Comparison of ENCODE assay signal across 18 cellular contexts in the genomic region with DNA sequence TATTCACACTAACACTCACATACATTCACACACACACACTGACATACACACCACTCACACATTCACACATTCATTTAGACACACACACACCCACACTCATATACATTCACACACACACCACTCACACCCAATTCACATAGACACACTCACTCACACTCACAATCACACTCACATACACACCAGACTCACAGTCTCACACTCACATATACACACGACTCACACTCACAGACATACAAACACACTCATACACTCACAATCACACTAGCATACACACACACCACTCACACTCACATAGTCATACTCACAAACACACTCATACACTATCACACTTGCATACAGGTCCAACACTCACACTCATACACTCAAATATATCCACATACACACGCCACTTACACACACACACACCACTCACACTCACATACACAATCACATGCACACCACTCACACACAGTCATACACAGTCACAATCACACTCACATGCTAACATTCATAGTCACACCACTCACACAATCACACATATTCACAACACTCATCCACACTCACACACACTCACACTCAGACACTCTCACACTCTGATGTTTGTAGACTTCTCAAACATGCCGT.
A peak's percentile ranks its signal among the peaks of the same experiment; 100 is the strongest.
DNase-seq lines count a peak whose midpoint lies in the region; ATAC-seq, FAIRE-seq and TF ChIP-seq lines count a peak whose summit lies in the region.
"Had no signal": no experiment of that assay in that cellular context is flagged by ENCODE, and none has a peak within 500 bp of the region (broad histone marks: within the 10 kb centered on the region; RNA-seq: fewer than 3 reads in every experiment).

No MANE protein-coding gene starts in this region.

- no peak overlapping the region for H3K4me2 ChIP-seq in K562 (ENCODE audit: insufficient read depth, low read length)

- in situ Hi-C loops in K562 (cut with MboI), result no loop called here

- no peak overlapping the region for H3K9ac ChIP-seq in K562 (ENCODE audit: insufficient read depth in 1 of 2, low read depth in 2 of 2, low read length in 2 of 2)

- no peak overlapping the region for H3K4me3 ChIP-seq in HEK293 (ENCODE audit: low read depth, low read length)
- no peak overlapping the region for H3K4me3 ChIP-seq in K562
- peak overlapping the region; percentile 8 for H3K4me3 ChIP-seq in lung

- no peaks in the 10 kb centered on the region for H3K9me3 ChIP-seq in HEK293 (ENCODE audit: control insufficient read depth, insufficient read depth, low read depth, low read length)
- no peaks in the 10 kb centered on the region for H3K9me3 ChIP-seq in K562 (replicated peaks; ENCODE audit: control insufficient read depth, insufficient read depth, low read depth, low read length)
- no peaks in the 10 kb centered on the region for H3K9me3 ChIP-seq in lung (ENCODE audit: control insufficient read depth in 2 of 2, insufficient read depth in 1 of 2, low read length in 1 of 2)

- TF ChIP-seq CTCF in HEK293 (tag by site-specific recombination; IDR thresholded peaks at IDR 0.05) (no peak), K562 (IDR thresholded peaks at IDR 0.05 in 2 of 3, conservative IDR thresholded peaks at IDR 0.05 in 1 of 3; ENCODE audit: insufficient read depth in 2 of 3, low read depth in 1 of 3, low read length in 3 of 3) (no peak), lung (IDR thresholded peaks at IDR 0.05; ENCODE audit: control extremely low read depth, extremely low read depth) (no peak)

- WGBS in K562 (ENCODE audit: insufficient coverage, low coverage, missing lambda C conversion rate), result 32% methylated on average over 3 of the region's 3 CpGs
- WGBS in lung, 2 donors, result 77 to 85% methylated on average over 3 of the region's 3 CpGs

- H4K20me1 ChIP-seq in K562 (replicated peaks; ENCODE audit: control insufficient read depth, insufficient read depth, low read length), result no peaks in the 10 kb centered on the region

- H3K9me1 ChIP-seq in K562 (ENCODE audit: control insufficient read depth, insufficient read depth, low read length), result no peaks in the 10 kb centered on the region

- DNase-seq in HTR-8/SVneo (ENCODE audit: insufficient read length, low spot score), result no peak
- DNase-seq in K562 (ENCODE audit: extremely low read depth in 1 of 4, low spot score in 3 of 4), result no peak
- no peak for DNase-seq in lung (ENCODE audit: low spot score)
- DNase-seq in putamen (ENCODE audit: low spot score), result no peak
- no peak for DNase-seq in NAMALWA (ENCODE audit: low spot score)
- DNase-seq: C1 segment of cervical spinal cord; Calu3; CD4-positive, alpha-beta memory T cell; COR-L47; DMS53; DMS79 treated with DMSO at 0.1 percent for 48 hours; GF-D8; GOT3; H7; HCEC 1CT had no signal

- H3K4me1 ChIP-seq in HEK293 (ENCODE audit: control insufficient read depth, insufficient read depth, low read length) (no peaks in the 10 kb centered on the region), K562 (replicated peaks in 1 of 2; ENCODE audit: control insufficient read depth in 2 of 2, insufficient read depth in 2 of 2, low read length in 2 of 2) (no peaks in the 10 kb centered on the region; a peak in 1 of 5 replicates), lung (ENCODE audit: control insufficient read depth in 2 of 2, insufficient read depth in 2 of 2, low read length in 2 of 2) (no peaks in the 10 kb centered on the region)

- H3K27me3 ChIP-seq in K562 (ENCODE audit: control insufficient read depth in 2 of 2, insufficient read depth in 2 of 2, low read length in 2 of 2) (peaks cover 0 to 4% of the 10 kb centered on the region in 2 experiments; a peak in 1 of 5 replicates), lung (ENCODE audit: control insufficient read depth, insufficient read depth) (no peaks in the 10 kb centered on the region)

- TF ChIP-seq EP300 in K562 (IDR thresholded peaks at IDR 0.05; ENCODE audit: low read length), result no peak

- no peak overlapping the region for H2AFZ ChIP-seq in K562 (ENCODE audit: low read depth, low read length)

- no peak for TF ChIP-seq POLR2A in K562 (conservative IDR thresholded peaks at IDR 0.05)

- POLR2A ChIA-PET in HEK293 (lab: Yijun Ruan, JAX) (interaction anchor here (0.6 kb wide), 1 partner anchor 313 kb away, joined by 7 read pairs; a partner anchor contains a TSS), K562 (lab: Yijun Ruan, JAX) (no interaction called here)

- BruUV-seq in K562 (replicated peaks; lab: Mats Ljungman, UMichigan), result no TSS peak

- FAIRE-seq in HTR-8/SVneo (lab: Jason Lieb, UNC), result peak; percentile 97
- peak; percentile 32 for FAIRE-seq in K562 (lab: Jason Lieb, UNC)
- FAIRE-seq: GM12892 had no signal

- H3K27ac ChIP-seq in HEK293 (ENCODE audit: extremely low read depth, low read depth, low read length) (no peak overlapping the region), K562 (ENCODE audit: extremely low read depth, low read depth, low read length) (no peak overlapping the region), lung (ENCODE audit: low read depth in 1 of 2, low read length in 1 of 2) (no peak overlapping the region)

- no peak for TF ChIP-seq RAD21 in K562 (CRISPR knock-in tag; conservative IDR thresholded peaks at IDR 0.05 in 1 of 2, IDR thresholded peaks at IDR 0.05 in 1 of 2)

- H3K79me2 ChIP-seq in K562 (ENCODE audit: control insufficient read depth, insufficient read depth, low read length), result no peaks in the 10 kb centered on the region

- H3K36me3 ChIP-seq in HEK293 (ENCODE audit: control insufficient read depth in 2 of 2, insufficient read depth in 1 of 2, low read length in 2 of 2), result no peaks in the 10 kb centered on the region
- no peaks in the 10 kb centered on the region for H3K36me3 ChIP-seq in K562 (ENCODE audit: control insufficient read depth, insufficient read depth, low read length)
- H3K36me3 ChIP-seq in lung (ENCODE audit: control insufficient read depth in 2 of 2, insufficient read depth in 2 of 2, low read length in 2 of 2), result no peaks in the 10 kb centered on the region

- intact Hi-C loops in K562 (cut with micrococcal nuclease), result no loop called here

- ATAC-seq in K562 (no peak), lung (ENCODE audit: insufficient read depth, low FRiP score) (no peak), HG03175 (IDR thresholded peaks at IDR 0.05; ENCODE audit: unreplicated experiment) (no peak)

- CTCF ChIA-PET in HEK293 (lab: Yijun Ruan, JAX) (interaction anchor here (0.8 kb wide), 1 partner anchor 12 kb away, joined by 3 read pairs; no protein-coding TSS in a partner anchor), K562 (lab: Yijun Ruan, JAX; ENCODE audit: low intra/inter-chr PET ratio) (no interaction called here)

TF ChIP-seq in HEK293, 187 proteins besides CTCF, POLR2A, EP300 and RAD21 (continues in another document):
- TF ChIP-seq ZNF561 (tag by site-specific recombination; IDR thresholded peaks at IDR 0.05; ENCODE audit: borderline replicate concordance) (no peak), ZNF311 (tag by site-specific recombination; IDR thresholded peaks at IDR 0.05; ENCODE audit: borderline replicate concordance) (peak; percentile 21; the same call in 1 of the 2 replicates), BCL11B (tag by site-specific recombination; IDR thresholded peaks at IDR 0.05; ENCODE audit: low read depth) (no peak), IKZF3 (tag by site-specific recombination; IDR thresholded peaks at IDR 0.05) (no peak)
- TF ChIP-seq, protein P1, sequence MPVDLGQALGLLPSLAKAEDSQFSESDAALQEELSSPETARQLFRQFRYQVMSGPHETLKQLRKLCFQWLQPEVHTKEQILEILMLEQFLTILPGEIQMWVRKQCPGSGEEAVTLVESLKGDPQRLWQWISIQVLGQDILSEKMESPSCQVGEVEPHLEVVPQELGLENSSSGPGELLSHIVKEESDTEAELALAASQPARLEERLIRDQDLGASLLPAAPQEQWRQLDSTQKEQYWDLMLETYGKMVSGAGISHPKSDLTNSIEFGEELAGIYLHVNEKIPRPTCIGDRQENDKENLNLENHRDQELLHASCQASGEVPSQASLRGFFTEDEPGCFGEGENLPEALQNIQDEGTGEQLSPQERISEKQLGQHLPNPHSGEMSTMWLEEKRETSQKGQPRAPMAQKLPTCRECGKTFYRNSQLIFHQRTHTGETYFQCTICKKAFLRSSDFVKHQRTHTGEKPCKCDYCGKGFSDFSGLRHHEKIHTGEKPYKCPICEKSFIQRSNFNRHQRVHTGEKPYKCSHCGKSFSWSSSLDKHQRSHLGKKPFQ (tag by site-specific recombination; IDR thresholded peaks at IDR 0.05), result peak; percentile 96

TF ChIP-seq in K562, 482 proteins besides CTCF, POLR2A, EP300 and RAD21:
- TF ChIP-seq KLF6 (CRISPR knock-in tag; IDR thresholded peaks at IDR 0.05; ENCODE audit: borderline replicate concordance) (no peak), ZNF408 (CRISPR knock-in tag; IDR thresholded peaks at IDR 0.05; ENCODE audit: low read depth) (no peak), ZNF354B (CRISPR knock-in tag; IDR thresholded peaks at IDR 0.05) (no peak), ZNF785 (CRISPR knock-in tag; IDR thresholded peaks at IDR 0.05) (no peak), PHTF2 (CRISPR knock-in tag; IDR thresholded peaks at IDR 0.05) (no peak), MTF1 (CRISPR knock-in tag; IDR thresholded peaks at IDR 0.05; ENCODE audit: borderline replicate concordance) (no peak), ZNF668 (CRISPR knock-in tag; IDR thresholded peaks at IDR 0.05) (no peak), PHB (CRISPR knock-in tag; IDR thresholded peaks at IDR 0.05) (no peak), MYBL2 (IDR thresholded peaks at IDR 0.05; ENCODE audit: low read depth) (no peak), MYBL2 (CRISPR knock-in tag; IDR thresholded peaks at IDR 0.05; ENCODE audit: borderline replicate concordance) (no peak)
- TF ChIP-seq, protein P2, sequence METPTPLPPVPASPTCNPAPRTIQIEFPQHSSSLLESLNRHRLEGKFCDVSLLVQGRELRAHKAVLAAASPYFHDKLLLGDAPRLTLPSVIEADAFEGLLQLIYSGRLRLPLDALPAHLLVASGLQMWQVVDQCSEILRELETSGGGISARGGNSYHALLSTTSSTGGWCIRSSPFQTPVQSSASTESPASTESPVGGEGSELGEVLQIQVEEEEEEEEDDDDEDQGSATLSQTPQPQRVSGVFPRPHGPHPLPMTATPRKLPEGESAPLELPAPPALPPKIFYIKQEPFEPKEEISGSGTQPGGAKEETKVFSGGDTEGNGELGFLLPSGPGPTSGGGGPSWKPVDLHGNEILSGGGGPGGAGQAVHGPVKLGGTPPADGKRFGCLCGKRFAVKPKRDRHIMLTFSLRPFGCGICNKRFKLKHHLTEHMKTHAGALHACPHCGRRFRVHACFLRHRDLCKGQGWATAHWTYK (CRISPR knock-in tag; IDR thresholded peaks at IDR 0.05), result no peak
- TF ChIP-seq, protein P3, sequence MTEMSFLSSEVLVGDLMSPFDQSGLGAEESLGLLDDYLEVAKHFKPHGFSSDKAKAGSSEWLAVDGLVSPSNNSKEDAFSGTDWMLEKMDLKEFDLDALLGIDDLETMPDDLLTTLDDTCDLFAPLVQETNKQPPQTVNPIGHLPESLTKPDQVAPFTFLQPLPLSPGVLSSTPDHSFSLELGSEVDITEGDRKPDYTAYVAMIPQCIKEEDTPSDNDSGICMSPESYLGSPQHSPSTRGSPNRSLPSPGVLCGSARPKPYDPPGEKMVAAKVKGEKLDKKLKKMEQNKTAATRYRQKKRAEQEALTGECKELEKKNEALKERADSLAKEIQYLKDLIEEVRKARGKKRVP (CRISPR knock-in tag; IDR thresholded peaks at IDR 0.05), result no peak
TF ChIP-seq in K562: peak in this region for 0.
